Comparison of ENCODE assay signal across 9 cellular contexts in the genomic region with DNA sequence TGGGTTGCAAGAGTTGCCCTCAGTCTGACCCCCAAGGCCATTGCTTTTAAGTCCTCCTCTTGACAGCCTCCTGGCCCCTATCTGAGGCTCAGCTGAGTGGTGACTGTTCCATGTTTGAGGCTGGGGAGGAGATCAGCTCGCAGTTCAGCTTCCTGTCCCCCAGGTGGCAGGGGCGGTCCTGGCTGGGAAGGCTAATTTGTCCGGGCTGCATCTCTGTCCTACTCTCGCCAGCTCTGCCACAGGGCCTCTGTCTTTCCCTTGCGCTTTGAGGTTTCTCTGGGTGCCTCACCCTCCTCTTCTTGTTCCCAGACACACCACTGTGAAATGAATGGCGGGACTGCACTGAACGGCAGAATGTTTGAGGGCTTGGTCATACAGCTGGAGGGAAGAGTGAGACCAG.
DNase-seq lines count a peak whose midpoint lies in the region; ATAC-seq, FAIRE-seq and TF ChIP-seq lines count a peak whose summit lies in the region.
"Had no signal": no experiment of that assay in that cellular context is flagged by ENCODE, and none has a peak within 500 bp of the region (broad histone marks: within the 10 kb centered on the region; RNA-seq: fewer than 3 reads in every experiment).

No MANE protein-coding gene starts in this region.

- TF ChIP-seq EP300 in A549 (IDR thresholded peaks at IDR 0.05), result no peak

- peak overlapping the region in 1 of 2 experiments; percentile 17; a peak in 1 of 6 replicates for H3K27ac ChIP-seq in A549
- no peak overlapping the region for H3K27ac ChIP-seq in body of pancreas
- H3K27ac ChIP-seq: thyroid gland had no signal

- H3K9me3 ChIP-seq in A549 (no peaks in the 10 kb centered on the region), body of pancreas (no peaks in the 10 kb centered on the region)
- H3K9me3 ChIP-seq: thyroid gland had no signal

- H3K4me3 Mint-ChIP-seq in nephron progenitor cell, result no peak overlapping the region

- no peak overlapping the region for H3K4me3 ChIP-seq in A549
- H3K4me3 ChIP-seq in body of pancreas, result no peak overlapping the region
- H3K4me3 ChIP-seq: thyroid gland had no signal

- no peaks in the 10 kb centered on the region for H3K27me3 ChIP-seq in body of pancreas
- H3K27me3 ChIP-seq: thyroid gland had no signal

- 48% methylated on average over 7 of the region's 7 CpGs for WGBS in A549 (ENCODE audit: missing lambda C conversion rate)
- WGBS in body of pancreas, 2 donors, result 13 to 18% methylated on average over 7 of the region's 7 CpGs

- no peak for TF ChIP-seq POLR2A in A549 (IDR thresholded peaks at IDR 0.05; ENCODE audit: low read length)
- TF ChIP-seq POLR2A in body of pancreas (IDR thresholded peaks at IDR 0.05), result no peak

- intact Hi-C loops in body of pancreas (cut with DNase I), result no loop called here

- peaks cover 25% of the 10 kb centered on the region for H3K27me3 Mint-ChIP-seq in nephron progenitor cell (ENCODE audit: low read depth, poor library complexity)

- H3K27ac Mint-ChIP-seq in nephron progenitor cell, result no peak overlapping the region

- FAIRE-seq in A549 (lab: Jason Lieb, UNC), result no peak

- CTCF ChIA-PET in A549 (lab: Yijun Ruan, JAX), result interaction anchor here (0.6 to 1.8 kb wide), 11 partner anchors 10 to 597 kb away, joined by 3 to 10 read pairs (median 4); partner anchors contain the start of gene KCNJ6

- POLR2A ChIA-PET in A549 (lab: Yijun Ruan, JAX), result no interaction called here

- no peaks in the 10 kb centered on the region for H3K36me3 Mint-ChIP-seq in nephron progenitor cell (ENCODE audit: low read depth)

- no peaks in the 10 kb centered on the region for H3K36me3 ChIP-seq in body of pancreas (replicated peaks in 1 of 2; ENCODE audit: insufficient read depth in 1 of 2, low read depth in 2 of 2)
- H3K36me3 ChIP-seq: thyroid gland had no signal

- H3K4me1 Mint-ChIP-seq in nephron progenitor cell, result no peaks in the 10 kb centered on the region

- H3K9me3 Mint-ChIP-seq in nephron progenitor cell, result no peaks in the 10 kb centered on the region

- ATAC-seq in A549 (peak; percentile 55 to 81; a peak in 4 of 6 replicates), body of pancreas (no peak), HG03469 (IDR thresholded peaks at IDR 0.05; ENCODE audit: unreplicated experiment) (no peak), HG03520 (IDR thresholded peaks at IDR 0.05; ENCODE audit: unreplicated experiment) (no peak), GM21526 (IDR thresholded peaks at IDR 0.05; ENCODE audit: low FRiP score, unreplicated experiment) (no peak)

- H3K4me1 ChIP-seq in A549 (peaks cover 9% of the 10 kb centered on the region), body of pancreas (no peaks in the 10 kb centered on the region)
- H3K4me1 ChIP-seq: thyroid gland had no signal

- H3K4me2 ChIP-seq in A549, result no peak overlapping the region

- TF ChIP-seq CTCF in A549 (IDR thresholded peaks at IDR 0.05) (peak; percentile 38), GM12872 (IDR thresholded peaks at IDR 0.05; ENCODE audit: insufficient read depth, low read depth, low read length) (peak; percentile 60), body of pancreas (IDR thresholded peaks at IDR 0.05) (peak in 6 of 7 experiments; percentile 12 to 53 (median 39)), nephron progenitor cell (IDR thresholded peaks at IDR 0.05) (peak; percentile 56)

- DNase-seq in A549 (ENCODE audit: low read depth in 1 of 2, low spot score in 1 of 2) (peak; percentile 23 to 48), NCI-H510A (lab: John Stamatoyannopoulos, UW) (peak; percentile 42), body of pancreas (peak; percentile 19 to 42 (median 35)), nephron progenitor cell (peak; percentile 63)

- peak; percentile 67 for TF ChIP-seq RAD21 in A549 (conservative IDR thresholded peaks at IDR 0.05 in 1 of 2, IDR thresholded peaks at IDR 0.05 in 1 of 2)

TF ChIP-seq in A549, 52 proteins besides CTCF, POLR2A, EP300 and RAD21:
- TF ChIP-seq SMC3 (IDR thresholded peaks at IDR 0.05) (peak; percentile 61), CBX8 (IDR thresholded peaks at IDR 0.05) (no peak)

Comparison
In these comparisons a context has a peak if more than half of its experiments do, and no peak if none do; other contexts are left out.
1. ATAC-seq: peak in A549 (2 of 2); none in body of pancreas (single experiment), HG03469 (single experiment), HG03520 (single experiment) and GM21526 (single experiment).
2. Peak in every context shown above with its lines, with median percentiles within 50 percentile points of each other: DNase-seq and CTCF ChIP-seq.